Comparison of ENCODE assay signal across 21 cellular contexts in genomic region chr17:13725286-13725990, GRCh38.
DNase-seq lines count a peak whose midpoint lies in the region; ATAC-seq and TF ChIP-seq lines count a peak whose summit lies in the region.
"Had no signal": no experiment of that assay in that cellular context is flagged by ENCODE, and none has a peak within 500 bp of the region (broad histone marks: within the 10 kb centered on the region; RNA-seq: fewer than 3 reads in every experiment).

No MANE protein-coding gene starts in this region.

- no peaks in the 10 kb centered on the region for H3K9me3 Mint-ChIP-seq in stimulated activated memory B cell treated with anti-CD40 and anti-IgM and Interleukin-4, amounts not matched to agents 10 μg/mL and 1 μg/mL and 100 μg/mL, for 72 hours
- H3K9me3 Mint-ChIP-seq: CD8-positive, alpha-beta T cell had no signal

- H3K27ac Mint-ChIP-seq in stimulated activated memory B cell treated with anti-CD40 and anti-IgM and Interleukin-4, amounts not matched to agents 10 μg/mL and 1 μg/mL and 100 μg/mL, for 72 hours, result no peak overlapping the region
- H3K27ac Mint-ChIP-seq: activated CD8-positive, alpha-beta memory T cell treated with anti-CD3 and anti-CD28 coated beads, Interleukin-2, amount 10 ng/mL, durations not matched to agents 7 days and 5 days; CD8-positive, alpha-beta T cell; nephron had no signal

- TF ChIP-seq CTCF in HFF-Myc (IDR thresholded peaks at IDR 0.05; ENCODE audit: low read depth, low read length, missing control alignments) (no peak), foreskin fibroblast (IDR thresholded peaks at IDR 0.05; ENCODE audit: low read depth, low read length) (no peak)

- DNase-seq in HFF-Myc (ENCODE audit: extremely low read depth, low read depth) (peak; percentile 58), SW480 (ENCODE audit: low spot score) (peak; percentile 22), foreskin fibroblast (peak; percentile 78 to 86), NCI-H146 (lab: John Stamatoyannopoulos, UW) (no peak), NCI-H1694 treated with DMSO at 0.1 percent for 48 hours (lab: John Stamatoyannopoulos, UW) (no peak)
- DNase-seq: activated CD4-positive, CD25-positive, alpha-beta regulatory T cell; activated CD8-positive, alpha-beta memory T cell treated with anti-CD3 and anti-CD28 coated beads, Interleukin-2, amount 10 ng/mL, durations not matched to agents 7 days and 5 days; activated naive CD4-positive, alpha-beta T cell; caudate nucleus; CD8-positive, alpha-beta T cell; GOT3; heart right ventricle; left ventricle myocardium inferior; NCI-H345; stimulated activated CD4-positive, alpha-beta T cell treated with anti-CD3 and anti-CD28 coated beads, Interleukin-4, amount 100 ng/mL, for 4 hours; stimulated activated naive CD4-positive, alpha-beta T cell treated with Interleukin-2 at 50 U/mL for 16 hours; uterus had no signal

- H3K4me1 Mint-ChIP-seq in stimulated activated memory B cell treated with anti-CD40 and anti-IgM and Interleukin-4, amounts not matched to agents 10 μg/mL and 1 μg/mL and 100 μg/mL, for 72 hours, result no peaks in the 10 kb centered on the region
- H3K4me1 Mint-ChIP-seq: activated CD8-positive, alpha-beta memory T cell treated with anti-CD3 and anti-CD28 coated beads, Interleukin-2, amount 10 ng/mL, durations not matched to agents 7 days and 5 days; nephron had no signal

- H3K36me3 Mint-ChIP-seq in stimulated activated memory B cell treated with anti-CD40 and anti-IgM and Interleukin-4, amounts not matched to agents 10 μg/mL and 1 μg/mL and 100 μg/mL, for 72 hours, result no peaks in the 10 kb centered on the region
- H3K36me3 Mint-ChIP-seq: activated CD8-positive, alpha-beta memory T cell treated with anti-CD3 and anti-CD28 coated beads, Interleukin-2, amount 10 ng/mL, durations not matched to agents 7 days and 5 days; CD8-positive, alpha-beta T cell had no signal

- no peak overlapping the region for H3K4me3 ChIP-seq in HFF-Myc (replicated peaks; ENCODE audit: low read depth, low read length)
- H3K4me3 ChIP-seq in foreskin fibroblast (ENCODE audit: low read depth in 1 of 2, low read length in 2 of 2), result no peak overlapping the region
- H3K4me3 ChIP-seq: heart right ventricle, left ventricle myocardium inferior, right atrium auricular region, uterus had no signal

- no peak for ATAC-seq in HG02798 (IDR thresholded peaks at IDR 0.05; ENCODE audit: poor library complexity, unreplicated experiment)
- no peak for ATAC-seq in stimulated activated memory B cell treated with anti-CD40 and anti-IgM and Interleukin-4, amounts not matched to agents 10 μg/mL and 1 μg/mL and 100 μg/mL, for 72 hours
- ATAC-seq: activated CD8-positive, alpha-beta memory T cell treated with anti-CD3 and anti-CD28 coated beads, Interleukin-2, amount 10 ng/mL, durations not matched to agents 7 days and 5 days; CD8-positive, alpha-beta T cell; heart right ventricle had no signal

- no peaks in the 10 kb centered on the region for H3K27me3 Mint-ChIP-seq in stimulated activated memory B cell treated with anti-CD40 and anti-IgM and Interleukin-4, amounts not matched to agents 10 μg/mL and 1 μg/mL and 100 μg/mL, for 72 hours
- H3K27me3 Mint-ChIP-seq: activated CD8-positive, alpha-beta memory T cell treated with anti-CD3 and anti-CD28 coated beads, Interleukin-2, amount 10 ng/mL, durations not matched to agents 7 days and 5 days had no signal

- no peak overlapping the region for H3K4me3 Mint-ChIP-seq in stimulated activated memory B cell treated with anti-CD40 and anti-IgM and Interleukin-4, amounts not matched to agents 10 μg/mL and 1 μg/mL and 100 μg/mL, for 72 hours
- H3K4me3 Mint-ChIP-seq: activated CD8-positive, alpha-beta memory T cell treated with anti-CD3 and anti-CD28 coated beads, Interleukin-2, amount 10 ng/mL, durations not matched to agents 7 days and 5 days; CD8-positive, alpha-beta T cell; nephron had no signal

Comparison
In these comparisons a context has a peak if more than half of its experiments do, and no peak if none do; other contexts are left out.
1. DNase-seq: peak in HFF-Myc (single experiment), SW480 (single experiment) and foreskin fibroblast (2 of 2); none in NCI-H146 (single experiment) and NCI-H1694 treated with DMSO at 0.1 percent for 48 hours (single experiment).